In genomic region chr3:89572261-89572660, GRCh38 we compare ENCODE assay signal across 16 cellular contexts.
A peak's percentile ranks its signal among the peaks of the same experiment; 100 is the strongest.
DNase-seq lines count a peak whose midpoint lies in the region; ATAC-seq and TF ChIP-seq lines count a peak whose summit lies in the region.
"Had no signal": no experiment of that assay in that cellular context is flagged by ENCODE, and none has a peak within 500 bp of the region (broad histone marks: within the 10 kb centered on the region; RNA-seq: fewer than 3 reads in every experiment).

No MANE protein-coding gene starts in this region.

- peak; percentile 64 for DNase-seq in HCEC 1CT
- DNase-seq in RWPE1 (ENCODE audit: low spot score): no peak
- DNase-seq in choroid plexus epithelial cell (ENCODE audit: low read depth): peak; percentile 46
- DNase-seq in fibroblast of peridontal ligament (ENCODE audit: extremely low read depth): peak; percentile 6
- DNase-seq in GM13976 (ENCODE audit: low spot score): no peak
- DNase-seq in stimulated activated naive CD4-positive, alpha-beta T cell treated with Interleukin-2 at 50 U/mL for 16 hours (lab: John Stamatoyannopoulos, UW): no peak
- no peak for DNase-seq in heart right ventricle
- no peak for DNase-seq in posterior vena cava (ENCODE audit: low spot score)
- DNase-seq: 8988T; AML-193; Caco-2; CD8-positive, alpha-beta memory T cell; DND-41; GF-D8 had no signal

- peak overlapping the region; percentile 34; the same call in 1 of the 2 replicates for H3K27ac ChIP-seq in RWPE1
- no peak overlapping the region for H3K27ac ChIP-seq in heart right ventricle
- H3K27ac ChIP-seq: BLaER1 had no signal

- H3K27me3 ChIP-seq in heart right ventricle: no peaks in the 10 kb centered on the region
- H3K27me3 ChIP-seq: BLaER1 had no signal

- TF ChIP-seq CTCF in RWPE1 (conservative IDR thresholded peaks at IDR 0.05; ENCODE audit: low read depth): no peak
- TF ChIP-seq CTCF in choroid plexus epithelial cell (conservative IDR thresholded peaks at IDR 0.05; ENCODE audit: low read depth, low read length): no peak
- no peak for TF ChIP-seq CTCF in GM13976 (IDR thresholded peaks at IDR 0.05; ENCODE audit: borderline replicate concordance, control extremely low read depth, extremely low read depth, insufficient read depth, missing control alignments)
- TF ChIP-seq CTCF in heart right ventricle (IDR thresholded peaks at IDR 0.05): no peak

- CTCF ChIA-PET in RWPE1 (lab: Yijun Ruan, JAX): no interaction called here

- POLR2A ChIA-PET in RWPE1 (lab: Yijun Ruan, JAX; ENCODE audit: low non-redundant PET): no interaction called here

- in situ Hi-C loops in GM13976 (cut with MboI; ENCODE audit: low sequenced_read_pairs, unreplicated experiment): no loop called here

- ATAC-seq in heart right ventricle: no peak
- ATAC-seq: HCT116 had no signal

- H3K4me1 ChIP-seq in heart right ventricle: peaks cover 0 to 20% (median 3%) of the 10 kb centered on the region in 9 donors
- H3K4me1 ChIP-seq: BLaER1, Caco-2 had no signal

- H3K36me3 ChIP-seq in heart right ventricle: no peaks in the 10 kb centered on the region
- H3K36me3 ChIP-seq: BLaER1 had no signal

- H3K4me3 ChIP-seq in choroid plexus epithelial cell (ENCODE audit: low read depth, low read length): no peak overlapping the region
- no peak overlapping the region for H3K4me3 ChIP-seq in heart right ventricle
- H3K4me3 ChIP-seq: BLaER1 had no signal

- intact Hi-C loops in heart right ventricle (cut with DNase I) (no loop called here), posterior vena cava (cut with DNase I) (no loop called here)

- peaks cover 0 to 12% (median 0%) of the 10 kb centered on the region in 11 donors for H3K9me3 ChIP-seq in heart right ventricle
- H3K9me3 ChIP-seq: BLaER1, Caco-2 had no signal

- WGBS in heart right ventricle, 2 donors: 83 to 89% methylated on average over 1 of the region's 1 CpG

Comparison
In these comparisons a context has a peak if more than half of its experiments do, and no peak if none do; other contexts are left out.
1. DNase-seq: peak in HCEC 1CT (single experiment), choroid plexus epithelial cell (single experiment) and fibroblast of peridontal ligament (single experiment); none in RWPE1 (single experiment), GM13976 (single experiment), stimulated activated naive CD4-positive, alpha-beta T cell treated with Interleukin-2 at 50 U/mL for 16 hours (single experiment), heart right ventricle (0 of 2) and posterior vena cava (single experiment).